In genomic region chr1:1471389-1472045, GRCh38 we compare ENCODE assay signal across 8 cellular contexts. TPM values are rescaled to one million over a fixed set of nuclear protein-coding genes. Genes with fewer than 3 reads are reported as not detected.
A peak's percentile ranks its signal among the peaks of the same experiment; 100 is the strongest.
DNase-seq lines count a peak whose midpoint lies in the region; ATAC-seq and TF ChIP-seq lines count a peak whose summit lies in the region.

Gene ATAD3B, plus strand, starts transcription at chr1:1471765. Its CDS starts 120 bp downstream, at chr1:1471885.

- H3K36me3 ChIP-seq in upper lobe of right lung = no peaks in the 10 kb centered on the region

- peak within 1 kb of the TSS; percentile 92 for H3K4me3 ChIP-seq in upper lobe of right lung

- peaks cover 16% of the 10 kb centered on the region for H3K4me1 Mint-ChIP-seq in T-helper 1 cell treated with Interleukin-12 subunit alpha and Interleukin-12 subunit beta and Interleukin-4 antibody, amounts not matched to agents 30 μg/mL and 1 μg/mL, for 36 hours (ENCODE audit: low read depth)

- H3K27ac Mint-ChIP-seq in T-helper 1 cell treated with Interleukin-12 subunit alpha and Interleukin-12 subunit beta and Interleukin-4 antibody, amounts not matched to agents 30 μg/mL and 1 μg/mL, for 36 hours = peak within 1 kb of the TSS; percentile 89

- H3K27ac ChIP-seq in upper lobe of right lung = peak within 1 kb of the TSS; percentile 63

- DNase-seq in GM13977 (ENCODE audit: low spot score) (peak; percentile 99), NCI-H1694 treated with DMSO at 0.1 percent for 48 hours (lab: John Stamatoyannopoulos, UW) (peak; percentile 75), amniotic stem cell (lab: John Stamatoyannopoulos, UW) (peak; percentile 87), left cardiac atrium (peak; percentile 91), posterior vena cava (ENCODE audit: low spot score) (peak; percentile 98), upper lobe of right lung (peak; percentile 98)

- peak within 1 kb of the TSS; percentile 90 for H3K4me3 Mint-ChIP-seq in T-helper 1 cell treated with Interleukin-12 subunit alpha and Interleukin-12 subunit beta and Interleukin-4 antibody, amounts not matched to agents 30 μg/mL and 1 μg/mL, for 36 hours

- ATAC-seq in HG02870 (IDR thresholded peaks at IDR 0.05; ENCODE audit: unreplicated experiment) (peak; percentile 89), left cardiac atrium (peak; percentile 98 to 99), upper lobe of right lung (peak; percentile 98)

- H3K9me3 Mint-ChIP-seq in T-helper 1 cell treated with Interleukin-12 subunit alpha and Interleukin-12 subunit beta and Interleukin-4 antibody, amounts not matched to agents 30 μg/mL and 1 μg/mL, for 36 hours = no peaks in the 10 kb centered on the region

- H3K36me3 Mint-ChIP-seq in T-helper 1 cell treated with Interleukin-12 subunit alpha and Interleukin-12 subunit beta and Interleukin-4 antibody, amounts not matched to agents 30 μg/mL and 1 μg/mL, for 36 hours (ENCODE audit: low read depth) = no peaks in the 10 kb centered on the region

- H3K4me1 ChIP-seq in upper lobe of right lung = peaks cover 19% of the 10 kb centered on the region

- intact Hi-C loops in left cardiac atrium (cut with DNase I) (no loop called here), posterior vena cava (cut with DNase I) (no loop called here), upper lobe of right lung (cut with DNase I) (no loop called here)

- no peaks in the 10 kb centered on the region for H3K27me3 ChIP-seq in upper lobe of right lung

- no peaks in the 10 kb centered on the region for H3K27me3 Mint-ChIP-seq in T-helper 1 cell treated with Interleukin-12 subunit alpha and Interleukin-12 subunit beta and Interleukin-4 antibody, amounts not matched to agents 30 μg/mL and 1 μg/mL, for 36 hours (ENCODE audit: low read depth)

- no peak for TF ChIP-seq CTCF in GM13977 (IDR thresholded peaks at IDR 0.05; ENCODE audit: extremely low read depth, insufficient read depth, missing control alignments)
- TF ChIP-seq CTCF in upper lobe of right lung (IDR thresholded peaks at IDR 0.05) = no peak

- no peaks in the 10 kb centered on the region for H3K9me3 ChIP-seq in upper lobe of right lung

- in situ Hi-C loops in GM13977 (cut with MboI; ENCODE audit: low pct_unique_long_range_greater_than_20kb, low sequenced_read_pairs, unreplicated experiment) = no loop called here

RNA-seq across cellular contexts. Expression of gene ATAD3B, which starts in this region (rescaled TPM):
- total RNA-seq in left cardiac atrium (1 to 10 TPM; 6.9 to 7.3 TPM), posterior vena cava (10 to 100 TPM in 1 of 2 donors, 1 to 10 TPM in 1; 8.5 to 13.1 TPM), upper lobe of right lung (24.3 TPM)

Comparison
In these comparisons a context has a peak if more than half of its experiments do, and no peak if none do; other contexts are left out.
1. Peak in every context shown above with its lines: DNase-seq, ATAC-seq, H3K4me3 ChIP-seq and H3K27ac ChIP-seq.